8 cellular contexts compared by ENCODE assay signal in the genomic region with DNA sequence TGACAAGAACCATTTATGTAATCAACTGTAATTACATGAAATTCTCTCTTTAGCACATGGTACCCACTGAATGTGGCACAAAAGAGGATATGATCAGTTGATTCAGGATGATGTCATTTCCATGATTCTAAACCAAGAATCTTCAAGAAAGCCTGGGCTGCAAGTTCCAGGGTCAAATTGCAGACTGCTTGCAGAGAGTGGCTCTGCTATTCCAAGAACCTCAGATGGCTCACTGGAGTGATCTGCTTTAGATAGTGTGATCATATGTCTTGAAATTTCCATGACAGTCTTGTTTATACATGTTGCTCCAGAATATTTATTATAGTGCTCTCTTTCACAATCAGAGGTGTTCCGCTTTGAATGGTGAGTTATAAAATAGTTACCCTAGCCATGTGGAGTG.
DNase-seq lines count a peak whose midpoint lies in the region; ATAC-seq and TF ChIP-seq lines count a peak whose summit lies in the region.

No MANE protein-coding gene starts in this region.

- WGBS in transverse colon (ENCODE audit: low coverage in 1 of 2), 2 donors, result 78% methylated on average over 1 of the region's 1 CpG; no CpG with 5 or more reads in 1 of the 2 donors

- DNase-seq in stimulated activated CD4-positive, alpha-beta T cell treated with anti-CD3 and anti-CD28 coated beads, Interleukin-15, amount 100 ng/mL, for 24 hours, result peak; percentile 11
- DNase-seq in stimulated activated CD4-positive, alpha-beta T cell treated with anti-CD3 and anti-CD28 coated beads, Interleukin-12 subunit alpha, Interleukin-12 subunit beta, amount 100 ng/mL, for 4 hours, result no peak
- DNase-seq in astrocyte of the spinal cord (ENCODE audit: low read depth, low spot score), result peak; percentile 66
- DNase-seq in stromal cell of bone marrow (ENCODE audit: low read depth), result peak; percentile 77
- no peak for DNase-seq in left ventricle myocardium superior
- DNase-seq in mucosa of gallbladder (ENCODE audit: low spot score), result no peak
- no peak for DNase-seq in transverse colon

- TF ChIP-seq CTCF in astrocyte of the spinal cord (IDR thresholded peaks at IDR 0.05; ENCODE audit: low read depth, low read length) (no peak), transverse colon (IDR thresholded peaks at IDR 0.05) (no peak)

- TF ChIP-seq EP300 in transverse colon (IDR thresholded peaks at IDR 0.05; ENCODE audit: low read depth), result no peak

- H3K4me3 ChIP-seq in astrocyte of the spinal cord (ENCODE audit: low read depth, low read length) (no peak overlapping the region), transverse colon (no peak overlapping the region)

- no peaks in the 10 kb centered on the region for H3K36me3 ChIP-seq in transverse colon

- no peaks in the 10 kb centered on the region for H3K27me3 ChIP-seq in transverse colon

- H3K9me3 ChIP-seq in transverse colon, result no peaks in the 10 kb centered on the region

- no peak overlapping the region for H3K27ac ChIP-seq in transverse colon

- in situ Hi-C loops in astrocyte of the spinal cord (cut with HindIII; ENCODE audit: low sequenced_read_pairs), result no loop called here
- in situ Hi-C loops in transverse colon (cut with MboI; ENCODE audit: low pct_ligation_motif_present in 1 of 4, low pct_unique_long_range_greater_than_20kb in 1 of 4, low sequenced_read_pairs in 3 of 4), result no loop called here

- ATAC-seq in HG03378 (IDR thresholded peaks at IDR 0.05; ENCODE audit: unreplicated experiment) (peak; percentile 76), left ventricle myocardium superior (no peak)

- peaks cover 0 to 15% (median 0%) of the 10 kb centered on the region in 4 donors for H3K4me1 ChIP-seq in transverse colon

- intact Hi-C loops in left ventricle myocardium superior (cut with micrococcal nuclease) (no loop called here), transverse colon (cut with DNase I; ENCODE audit: low total_unique reads) (no loop called here)

- no peak for TF ChIP-seq POLR2A in transverse colon (IDR thresholded peaks at IDR 0.05)

Comparison
In these comparisons a context has a peak if more than half of its experiments do, and no peak if none do; other contexts are left out.
1. DNase-seq: peak in stimulated activated CD4-positive, alpha-beta T cell treated with anti-CD3 and anti-CD28 coated beads, Interleukin-15, amount 100 ng/mL, for 24 hours (single experiment), astrocyte of the spinal cord (single experiment) and stromal cell of bone marrow (single experiment); none in stimulated activated CD4-positive, alpha-beta T cell treated with anti-CD3 and anti-CD28 coated beads, Interleukin-12 subunit alpha, Interleukin-12 subunit beta, amount 100 ng/mL, for 4 hours (single experiment), left ventricle myocardium superior (single experiment), mucosa of gallbladder (single experiment) and transverse colon (single experiment).